ENCODE assay signal across 8 cellular contexts in the genomic region with DNA sequence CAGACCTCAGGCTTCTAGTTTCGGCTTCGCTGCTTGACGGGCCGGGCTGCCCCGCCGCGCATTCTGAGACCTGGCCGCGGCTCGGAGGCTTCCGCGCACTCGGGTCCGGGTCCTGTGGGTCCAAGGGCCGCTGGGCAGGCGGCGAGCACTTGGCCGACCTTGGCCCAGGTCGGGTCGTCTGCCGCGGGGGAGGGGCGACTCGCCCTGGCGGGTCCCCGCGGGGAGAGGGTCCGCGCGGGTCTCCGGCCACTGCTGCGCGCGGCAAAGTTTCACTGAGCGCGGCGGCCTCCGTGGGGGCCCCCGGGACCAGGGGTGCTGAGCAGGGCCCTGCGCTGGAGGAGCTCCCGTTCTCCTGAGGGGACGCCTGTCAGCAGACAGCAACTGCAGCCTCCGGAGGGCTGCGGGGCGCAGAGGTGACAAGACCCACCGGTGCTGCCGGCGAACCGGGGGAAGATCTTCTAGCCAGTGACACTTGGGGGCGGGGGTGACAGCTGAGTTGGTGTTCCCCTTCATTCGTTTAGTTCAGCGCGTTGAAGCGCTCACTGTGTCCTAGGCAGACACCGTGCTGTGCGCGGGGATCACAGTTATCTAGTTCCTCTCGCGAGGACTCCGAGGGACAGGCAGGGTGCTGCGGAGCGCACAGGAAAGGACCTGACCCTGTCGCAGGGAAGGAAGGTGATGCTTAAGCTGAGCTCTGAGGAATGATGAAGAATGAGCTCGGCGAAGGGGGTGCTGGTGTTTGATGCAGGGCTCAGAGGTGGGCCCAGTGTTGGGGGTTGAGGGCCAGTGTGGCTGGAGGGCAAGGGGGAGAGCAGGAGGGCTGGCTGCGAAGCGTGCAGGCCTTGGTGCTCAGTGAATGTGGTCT. TPM values are rescaled to one million over a fixed set of nuclear protein-coding genes. Genes with fewer than 3 reads are reported as not detected.
DNase-seq lines count a peak whose midpoint lies in the region; ATAC-seq, FAIRE-seq and TF ChIP-seq lines count a peak whose summit lies in the region.

No MANE protein-coding gene starts in this region.

- WGBS in A549 (ENCODE audit: missing lambda C conversion rate) = 43% methylated on average over 8 of the region's 67 CpGs

- TF ChIP-seq CTCF in A549 (IDR thresholded peaks at IDR 0.05) = no peak
- TF ChIP-seq CTCF in activated CD8-positive, alpha-beta T cell treated with anti-CD3 and anti-CD28 coated beads for 36 hours (IDR thresholded peaks at IDR 0.05) = no peak

- peaks cover 3% of the 10 kb centered on the region for H3K36me3 ChIP-seq in effector memory CD4-positive, alpha-beta T cell (ENCODE audit: control insufficient read depth, insufficient read depth, low read length)
- no peaks in the 10 kb centered on the region for H3K36me3 ChIP-seq in mucosa of stomach (ENCODE audit: control insufficient read depth, insufficient read depth, low read length)

- H3K27ac ChIP-seq in A549 = peak overlapping the region; percentile 89
- peak overlapping the region; percentile 80 for H3K27ac ChIP-seq in effector memory CD4-positive, alpha-beta T cell (ENCODE audit: insufficient read depth, low read length, poor library complexity, severe bottlenecking)

- peak overlapping the region; percentile 83 for H3K4me2 ChIP-seq in A549

- peak; percentile 43 to 66; a peak in 4 of 6 replicates for ATAC-seq in A549
- peak; percentile 47 for ATAC-seq in GM18502 (IDR thresholded peaks at IDR 0.05; ENCODE audit: poor library complexity, unreplicated experiment)
- peak; percentile 42 for ATAC-seq in HG02938 (IDR thresholded peaks at IDR 0.05; ENCODE audit: unreplicated experiment)
- peak; percentile 70 for ATAC-seq in activated CD8-positive, alpha-beta T cell treated with anti-CD3 and anti-CD28 coated beads for 36 hours
- ATAC-seq in stimulated activated naive CD8-positive, alpha-beta T cell treated with anti-CD3 and anti-CD28 coated beads, Interleukin-15, amount 100 ng/mL, for 72 hours = peak; percentile 82

- H3K4me3 ChIP-seq in A549 = peak overlapping the region; percentile 81
- H3K4me3 ChIP-seq in effector memory CD4-positive, alpha-beta T cell (ENCODE audit: insufficient read depth, low read depth, low read length, poor library complexity, severe bottlenecking) = peak overlapping the region; percentile 78
- peak overlapping the region; percentile 92 for H3K4me3 ChIP-seq in mucosa of stomach (ENCODE audit: low read length)

- H3K9me3 ChIP-seq in A549 = no peaks in the 10 kb centered on the region
- H3K9me3 ChIP-seq in effector memory CD4-positive, alpha-beta T cell (ENCODE audit: control insufficient read depth, low read length) = no peaks in the 10 kb centered on the region
- no peaks in the 10 kb centered on the region for H3K9me3 ChIP-seq in mucosa of stomach (ENCODE audit: control insufficient read depth, low read length)

- POLR2A ChIA-PET in A549 (lab: Yijun Ruan, JAX) = interaction anchor here (0.7 to 1.3 kb wide), 3 partner anchors 11 to 177 kb away, joined by 3 to 4 read pairs (median 4); no protein-coding TSS in a partner anchor
- POLR2A ChIA-PET in activated CD8-positive, alpha-beta T cell treated with anti-CD3 and anti-CD28 coated beads for 36 hours (lab: Charles Lee) = interaction anchor here (0.6 to 2.7 kb wide), 14 partner anchors 10 to 1079 kb away, joined by 3 to 23 read pairs (median 3); a partner anchor contains a TSS

- DNase-seq in A549 (ENCODE audit: low read depth in 1 of 2, low spot score in 1 of 2) = peak; percentile 32 to 58
- DNase-seq in NCI-H2196 treated with DMSO at 0.1 percent for 48 hours (lab: John Stamatoyannopoulos, UW; ENCODE audit: unreplicated experiment) = peak; percentile 11
- peak; percentile 88 for DNase-seq in activated CD8-positive, alpha-beta T cell treated with anti-CD3 and anti-CD28 coated beads for 36 hours
- peak; percentile 47 to 54 (median 53) for DNase-seq in effector memory CD4-positive, alpha-beta T cell
- peak; percentile 76 to 83 for DNase-seq in stimulated activated naive CD8-positive, alpha-beta T cell treated with anti-CD3 and anti-CD28 coated beads, Interleukin-15, amount 100 ng/mL, for 72 hours

- TF ChIP-seq EP300 in A549 (IDR thresholded peaks at IDR 0.05) = no peak

- intact Hi-C loops in activated CD8-positive, alpha-beta T cell treated with anti-CD3 and anti-CD28 coated beads for 36 hours (cut with micrococcal nuclease) = no loop called here

- H3K27me3 Mint-ChIP-seq in activated CD8-positive, alpha-beta T cell treated with anti-CD3 and anti-CD28 coated beads for 36 hours = no peaks in the 10 kb centered on the region
- no peaks in the 10 kb centered on the region for H3K27me3 Mint-ChIP-seq in stimulated activated naive CD8-positive, alpha-beta T cell treated with anti-CD3 and anti-CD28 coated beads, Interleukin-15, amount 100 ng/mL, for 72 hours

- H3K4me1 Mint-ChIP-seq in activated CD8-positive, alpha-beta T cell treated with anti-CD3 and anti-CD28 coated beads for 36 hours (ENCODE audit: low read depth) = peaks cover 28% of the 10 kb centered on the region
- peaks cover 39% of the 10 kb centered on the region for H3K4me1 Mint-ChIP-seq in stimulated activated naive CD8-positive, alpha-beta T cell treated with anti-CD3 and anti-CD28 coated beads, Interleukin-15, amount 100 ng/mL, for 72 hours

- H3K36me3 Mint-ChIP-seq in activated CD8-positive, alpha-beta T cell treated with anti-CD3 and anti-CD28 coated beads for 36 hours (ENCODE audit: low read depth) = peaks cover 7% of the 10 kb centered on the region

- H3K9ac ChIP-seq in mucosa of stomach (ENCODE audit: low read length) = peak overlapping the region; percentile 90

- FAIRE-seq in A549 (lab: Jason Lieb, UNC) = no peak

- no peaks in the 10 kb centered on the region for H3K9me3 Mint-ChIP-seq in activated CD8-positive, alpha-beta T cell treated with anti-CD3 and anti-CD28 coated beads for 36 hours
- H3K9me3 Mint-ChIP-seq in stimulated activated naive CD8-positive, alpha-beta T cell treated with anti-CD3 and anti-CD28 coated beads, Interleukin-15, amount 100 ng/mL, for 72 hours = no peaks in the 10 kb centered on the region

- no peaks in the 10 kb centered on the region for H3K27me3 ChIP-seq in effector memory CD4-positive, alpha-beta T cell (replicated peaks; ENCODE audit: control insufficient read depth, insufficient read depth, low read length, poor library complexity, severe bottlenecking)
- no peaks in the 10 kb centered on the region for H3K27me3 ChIP-seq in mucosa of stomach (ENCODE audit: control insufficient read depth, insufficient read depth, low read length)

- peak overlapping the region; percentile 95 for H3K27ac Mint-ChIP-seq in activated CD8-positive, alpha-beta T cell treated with anti-CD3 and anti-CD28 coated beads for 36 hours
- peak overlapping the region; percentile 97 to 98 for H3K27ac Mint-ChIP-seq in stimulated activated naive CD8-positive, alpha-beta T cell treated with anti-CD3 and anti-CD28 coated beads, Interleukin-15, amount 100 ng/mL, for 72 hours

- CTCF ChIA-PET in A549 (lab: Yijun Ruan, JAX) = interaction anchor here (1.0 to 1.7 kb wide), 4 partner anchors 9 to 74 kb away, joined by 3 to 7 read pairs (median 4); no protein-coding TSS in a partner anchor
- CTCF ChIA-PET in activated CD8-positive, alpha-beta T cell treated with anti-CD3 and anti-CD28 coated beads for 36 hours (lab: Charles Lee) = interaction anchor here (0.7 to 3.3 kb wide), 6 partner anchors 10 to 212 kb away, joined by 3 to 18 read pairs (median 4); a partner anchor contains a TSS

- no peak for TF ChIP-seq POLR2A in A549 (IDR thresholded peaks at IDR 0.05; ENCODE audit: low read length)

- TF ChIP-seq RAD21 in A549 (conservative IDR thresholded peaks at IDR 0.05 in 1 of 2, IDR thresholded peaks at IDR 0.05 in 1 of 2) = no peak

- H3K4me1 ChIP-seq in A549 (peaks cover 14% of the 10 kb centered on the region), mucosa of stomach (ENCODE audit: control insufficient read depth, insufficient read depth, low read length) (peaks cover 28% of the 10 kb centered on the region)
- peaks cover 24% of the 10 kb centered on the region for H3K4me1 ChIP-seq in effector memory CD4-positive, alpha-beta T cell (ENCODE audit: control insufficient read depth, insufficient read depth, low read length, poor library complexity, severe bottlenecking)

- H3K4me3 Mint-ChIP-seq in activated CD8-positive, alpha-beta T cell treated with anti-CD3 and anti-CD28 coated beads for 36 hours = peak overlapping the region; percentile 95
- H3K4me3 Mint-ChIP-seq in stimulated activated naive CD8-positive, alpha-beta T cell treated with anti-CD3 and anti-CD28 coated beads, Interleukin-15, amount 100 ng/mL, for 72 hours = peak overlapping the region; percentile 92 to 99

RNA-seq across cellular contexts. Expression of a gene that starts 0.7 kb away (rescaled TPM):
- polyA plus RNA-seq in A549 (2011; rRNA removed) (26.1 and 33.0 TPM in 2 replicates), A549 (2017; fragmentation: RNase III; extraction: RNeasy Plus Mini Kit Qiagen cat#74134 plus additional on column Dnase treatment) (24.7 to 26.1 TPM (median 25.9 TPM) in 3 replicates)
- polyA plus RNA-seq in A549 (2012; cell fraction: cytosol; rRNA removed) = 27.5 and 30.1 TPM in 2 replicates
- 24.6 and 27.8 TPM in 2 replicates for polyA plus RNA-seq in A549 (2012; cell fraction: nucleus; rRNA removed)
- polyA minus RNA-seq in A549 (2011; rRNA and poly(A)+ RNA removed) = 25.7 and 29.3 TPM in 2 replicates
- 10 to 100 TPM; 25.6 to 27.4 TPM for total RNA-seq in activated CD8-positive, alpha-beta T cell treated with anti-CD3 and anti-CD28 coated beads for 36 hours

RNA-seq across cellular contexts. Expression of a gene that starts 20.5 kb away (rescaled TPM):
- polyA plus RNA-seq in A549 (2011; rRNA removed) (16.6 and 30.1 TPM in 2 replicates), A549 (2017; fragmentation: RNase III; extraction: RNeasy Plus Mini Kit Qiagen cat#74134 plus additional on column Dnase treatment) (38.8 to 41.1 TPM (median 40.0 TPM) in 3 replicates)
- 44.2 and 64.3 TPM in 2 replicates for polyA plus RNA-seq in A549 (2012; cell fraction: cytosol; rRNA removed)
- 53.8 and 61.9 TPM in 2 replicates for polyA plus RNA-seq in A549 (2012; cell fraction: nucleus; rRNA removed)
- 23.3 and 36.5 TPM in 2 replicates for polyA minus RNA-seq in A549 (2011; rRNA and poly(A)+ RNA removed)
- total RNA-seq in activated CD8-positive, alpha-beta T cell treated with anti-CD3 and anti-CD28 coated beads for 36 hours = 10 to 100 TPM; 15.3 to 17.7 TPM

RNA-seq across cellular contexts. Expression of a gene that starts 38.8 kb away (rescaled TPM):
- 6.6 and 8.4 TPM in 2 replicates for polyA plus RNA-seq in A549 (2011; rRNA removed)
- 4.5 and 5.2 TPM in 2 replicates for polyA plus RNA-seq in A549 (2012; cell fraction: cytosol; rRNA removed)
- polyA plus RNA-seq in A549 (2012; cell fraction: nucleus; rRNA removed) = 2.0 and 2.9 TPM in 2 replicates
- polyA plus RNA-seq in A549 (2017; fragmentation: RNase III; extraction: RNeasy Plus Mini Kit Qiagen cat#74134 plus additional on column Dnase treatment) = 5.6 to 7.3 TPM (median 6.5 TPM) in 3 replicates
- polyA minus RNA-seq in A549 (2011; rRNA and poly(A)+ RNA removed) = 5.2 and 6.7 TPM in 2 replicates
- total RNA-seq in activated CD8-positive, alpha-beta T cell treated with anti-CD3 and anti-CD28 coated beads for 36 hours = 10 to 100 TPM in 1 of 2 experiments, 1 to 10 TPM in 1; 8.8 to 10.3 TPM

RNA-seq across cellular contexts. Expression of a gene that starts 55.0 kb away (rescaled TPM):
- 2.3 and 3.4 TPM in 2 replicates for polyA plus RNA-seq in A549 (2011; rRNA removed)
- polyA plus RNA-seq in A549 (2012; cell fraction: cytosol; rRNA removed) = 2.6 and 4.0 TPM in 2 replicates
- 6.9 and 7.4 TPM in 2 replicates for polyA plus RNA-seq in A549 (2012; cell fraction: nucleus; rRNA removed)
- 5.9 to 6.4 TPM (median 6.0 TPM) in 3 replicates for polyA plus RNA-seq in A549 (2017; fragmentation: RNase III; extraction: RNeasy Plus Mini Kit Qiagen cat#74134 plus additional on column Dnase treatment)
- polyA minus RNA-seq in A549 (2011; rRNA and poly(A)+ RNA removed) = 8.5 and 10.1 TPM in 2 replicates
- total RNA-seq in activated CD8-positive, alpha-beta T cell treated with anti-CD3 and anti-CD28 coated beads for 36 hours = 1 to 10 TPM; 6.8 to 8.0 TPM

Comparison
In these comparisons a context has a peak if more than half of its experiments do, and no peak if none do; other contexts are left out.
1. Peak in every context shown above with its lines: DNase-seq, ATAC-seq, H3K4me3 ChIP-seq and H3K27ac ChIP-seq.
2. DNase-seq: peak in every context shown above with its lines; median percentile 88 in activated CD8-positive, alpha-beta T cell treated with anti-CD3 and anti-CD28 coated beads for 36 hours; 80 in stimulated activated naive CD8-positive, alpha-beta T cell treated with anti-CD3 and anti-CD28 coated beads, Interleukin-15, amount 100 ng/mL, for 72 hours; 53 in effector memory CD4-positive, alpha-beta T cell; 45 in A549; 11 in NCI-H2196 treated with DMSO at 0.1 percent for 48 hours.